Comparison of ENCODE assay signal across 1 cellular context in genomic region chr1:113946668-113947387, GRCh38.
TF ChIP-seq lines count a peak whose summit lies in the region.

No MANE protein-coding gene starts in this region.

TF ChIP-seq in endothelial cell of umbilical vein, 7 proteins besides CTCF, POLR2A, EP300 and RAD21:
- no peak for TF ChIP-seq EZH2 (IDR thresholded peaks at IDR 0.05; ENCODE audit: borderline replicate concordance, low read depth, low read length, severe bottlenecking)
